In genomic region chr4:76377922-76378321, GRCh38 we compare ENCODE assay signal across 8 cellular contexts. TPM values are rescaled to one million over a fixed set of nuclear protein-coding genes. Genes with fewer than 3 reads are reported as not detected.
DNase-seq lines count a peak whose midpoint lies in the region; TF ChIP-seq lines count a peak whose summit lies in the region.

No MANE protein-coding gene starts in this region.

- no peaks in the 10 kb centered on the region for H3K9me3 ChIP-seq in ascending aorta

- H3K36me3 ChIP-seq in ascending aorta, result no peaks in the 10 kb centered on the region

- no peaks in the 10 kb centered on the region for H3K4me1 ChIP-seq in ascending aorta

- intact Hi-C loops in ascending aorta (cut with DNase I), result no loop called here

- H3K27me3 ChIP-seq in ascending aorta, result no peaks in the 10 kb centered on the region

- peaks cover 3% of the 10 kb centered on the region for H3K36me3 Mint-ChIP-seq in mesothelial cell of epicardium

- H3K27ac ChIP-seq in ascending aorta, result no peak overlapping the region

- TF ChIP-seq CTCF in ascending aorta (IDR thresholded peaks at IDR 0.05) (peak in 2 of 3 experiments; percentile 13 to 28), mesothelial cell of epicardium (IDR thresholded peaks at IDR 0.05; ENCODE audit: unreplicated experiment) (peak; percentile 53)

- peaks cover 19% of the 10 kb centered on the region for H3K9me3 Mint-ChIP-seq in mesothelial cell of epicardium

- H3K4me3 Mint-ChIP-seq in mesothelial cell of epicardium, result no peak overlapping the region

- no peaks in the 10 kb centered on the region for H3K27me3 Mint-ChIP-seq in mesothelial cell of epicardium (ENCODE audit: low read depth)

- DNase-seq in activated gamma-delta T cell treated with Interleukin-2 at 50 U/mL for 16 hours (peak; percentile 25), activated gamma-delta T cell (lab: John Stamatoyannopoulos, UW) (no peak), OCI-M1 (lab: John Stamatoyannopoulos, UW) (peak; percentile 49), ascending aorta (ENCODE audit: low spot score in 2 of 2) (no peak), mesothelial cell of epicardium (ENCODE audit: low spot score in 2 of 2, unreplicated experiment in 2 of 2) (peak in 1 of 2 experiments; percentile 60), anterior cingulate cortex (lab: John Stamatoyannopoulos, UW) (no peak), foreskin melanocyte (no peak), HuH-7.5 (ENCODE audit: low spot score) (no peak)

- peak overlapping the region; percentile 39 for H3K27ac Mint-ChIP-seq in mesothelial cell of epicardium

- no peak overlapping the region for H3K4me3 ChIP-seq in ascending aorta

- H3K4me1 Mint-ChIP-seq in mesothelial cell of epicardium, result peaks cover 31% of the 10 kb centered on the region

RNA-seq across cellular contexts. Expression of gene CCDC158, which starts 43.0 kb away (rescaled TPM):
- total RNA-seq in ascending aorta, result 1.1 TPM
- not detected in 3 replicates for total RNA-seq in mesothelial cell of epicardium

RNA-seq across cellular contexts. Expression of gene SHROOM3, which starts 57.1 kb away (rescaled TPM):
- total RNA-seq in ascending aorta (192 TPM), mesothelial cell of epicardium (57.1 to 62.7 TPM (median 58.4 TPM) in 3 replicates)

Comparison
In these comparisons a context has a peak if more than half of its experiments do, and no peak if none do; other contexts are left out.
1. DNase-seq: peak in activated gamma-delta T cell treated with Interleukin-2 at 50 U/mL for 16 hours (single experiment) and OCI-M1 (single experiment); none in activated gamma-delta T cell (single experiment), ascending aorta (0 of 2), anterior cingulate cortex (0 of 58), foreskin melanocyte (single experiment) and HuH-7.5 (single experiment).